ENCODE assay signal across 12 cellular contexts in the genomic region with DNA sequence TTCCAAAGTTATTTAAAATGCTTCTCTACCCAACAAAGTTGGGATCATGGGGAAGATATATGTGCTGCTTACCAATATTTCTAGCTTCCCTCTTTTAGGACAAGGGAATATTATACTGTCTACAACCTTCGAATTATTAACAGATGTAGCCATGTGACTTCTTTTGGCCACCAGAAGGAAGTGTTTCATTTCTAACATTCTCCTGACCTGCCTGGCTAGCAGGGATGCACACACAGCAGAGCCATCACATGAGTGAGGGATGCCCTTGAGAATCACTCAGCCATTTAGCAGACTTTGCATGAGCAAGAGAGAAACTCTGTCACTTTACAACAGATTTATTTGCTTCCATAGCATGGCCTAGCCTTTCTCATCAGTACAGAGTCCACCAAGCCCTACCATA.
DNase-seq lines count a peak whose midpoint lies in the region; ATAC-seq, FAIRE-seq and TF ChIP-seq lines count a peak whose summit lies in the region.
"Had no signal": no experiment of that assay in that cellular context is flagged by ENCODE, and none has a peak within 500 bp of the region (broad histone marks: within the 10 kb centered on the region; RNA-seq: fewer than 3 reads in every experiment).

No MANE protein-coding gene starts in this region.

- H3K4me3 ChIP-seq in KMS-11 (IDR thresholded peaks at IDR 0.05; ENCODE audit: insufficient read depth, low read depth, low read length) = no peak overlapping the region
- no peak overlapping the region for H3K4me3 ChIP-seq in small intestine (ENCODE audit: low read depth in 1 of 2, low read length in 2 of 2)

- H3K9me3 ChIP-seq in small intestine (ENCODE audit: control insufficient read depth, low read depth) = no peaks in the 10 kb centered on the region

- no peaks in the 10 kb centered on the region for H3K27me3 ChIP-seq in KMS-11 (ENCODE audit: insufficient read depth, low read depth)
- H3K27me3 ChIP-seq in small intestine (ENCODE audit: control insufficient read depth in 2 of 2, insufficient read depth in 2 of 2, low read length in 2 of 2) = no peaks in the 10 kb centered on the region

- H3K9ac ChIP-seq in KMS-11 = no peak overlapping the region

- H3K4me1 ChIP-seq in KMS-11 (ENCODE audit: low read depth, poor library complexity, severe bottlenecking) = peaks cover 52% of the 10 kb centered on the region
- peaks cover 0 to 4% of the 10 kb centered on the region in 2 donors for H3K4me1 ChIP-seq in small intestine (ENCODE audit: control insufficient read depth in 2 of 2, insufficient read depth in 1 of 2, low read depth in 1 of 2, low read length in 1 of 2)

- no peak for TF ChIP-seq CTCF in KMS-11 (conservative IDR thresholded peaks at IDR 0.05; ENCODE audit: low read depth, low read length)

- 76 to 89% (median 83%) methylated on average over 1 of the region's 1 CpG for WGBS in small intestine, 3 donors

- H3K27ac ChIP-seq in KMS-11 (no peak overlapping the region), small intestine (ENCODE audit: low read depth in 1 of 2, low read length in 1 of 2) (no peak overlapping the region)
- H3K27ac ChIP-seq: HL-60 had no signal

- DNase-seq in GM12891 (ENCODE audit: insufficient read length, low spot score) = no peak
- DNase-seq in NCI-H1092 treated with DMSO at 0.1 percent for 48 hours (lab: John Stamatoyannopoulos, UW) = no peak
- no peak for DNase-seq in NCI-H526 treated with DMSO at 0.1 percent for 48 hours (lab: John Stamatoyannopoulos, UW)
- no peak for DNase-seq in small intestine
- no peak for DNase-seq in C1 segment of cervical spinal cord (lab: John Stamatoyannopoulos, UW)
- DNase-seq: caudate nucleus, NCI-H1417 treated with DMSO at 0.1 percent for 48 hours, occipital lobe had no signal

- ATAC-seq in GM19452 (IDR thresholded peaks at IDR 0.05; ENCODE audit: unreplicated experiment) (peak; percentile 21), HG02885 (IDR thresholded peaks at IDR 0.05; ENCODE audit: poor library complexity, unreplicated experiment) (peak; percentile 33)

- H2AFZ ChIP-seq in KMS-11 (ENCODE audit: low read depth) = no peak overlapping the region

- FAIRE-seq in GM12891 (lab: Jason Lieb, UNC) (peak; percentile 98), small intestine (lab: Jason Lieb, UNC) (no peak)

- H3K79me2 ChIP-seq in KMS-11 (ENCODE audit: insufficient read depth, low read depth) = no peaks in the 10 kb centered on the region

- H3K4me2 ChIP-seq in KMS-11 = peak overlapping the region; percentile 57

- no peaks in the 10 kb centered on the region for H4K20me1 ChIP-seq in KMS-11 (ENCODE audit: insufficient read depth)

- TF ChIP-seq POLR2A in GM12891 (IDR thresholded peaks at IDR 0.05; ENCODE audit: low read depth, low read length) = peak; percentile 19; the same call in 1 of the 2 replicates

- H3K36me3 ChIP-seq in KMS-11 (ENCODE audit: insufficient read depth) (no peaks in the 10 kb centered on the region), small intestine (ENCODE audit: control insufficient read depth in 2 of 2, insufficient read depth in 2 of 2, low read length in 2 of 2) (no peaks in the 10 kb centered on the region)

TF ChIP-seq in GM12891, 5 proteins besides CTCF, POLR2A, EP300 and RAD21:
- no peak for TF ChIP-seq TAF1 (IDR thresholded peaks at IDR 0.05; ENCODE audit: low read depth, low read length)
- TF ChIP-seq POU2F2 (IDR thresholded peaks at IDR 0.05; ENCODE audit: low read depth, low read length) = no peak
- 0 out of 2 replicates have a peak, but pooled peaks have one; percentile 18 for TF ChIP-seq SPI1 (IDR thresholded peaks at IDR 0.05; ENCODE audit: low read depth, low read length)
TF ChIP-seq in GM12891: peak in this region for 1.
